ENCODE assay signal across 8 cellular contexts in genomic region chr11:57345555-57346151, GRCh38. TPM values are rescaled to one million over a fixed set of nuclear protein-coding genes. Genes with fewer than 3 reads are reported as not detected.
DNase-seq lines count a peak whose midpoint lies in the region; ATAC-seq, FAIRE-seq and TF ChIP-seq lines count a peak whose summit lies in the region.

No MANE protein-coding gene starts in this region.

- CTCF ChIA-PET in HEK293T (lab: Yijun Ruan, JAX): interaction anchor here (0.6 to 1.2 kb wide), 9 partner anchors 9 to 299 kb away, joined by 3 to 7 read pairs (median 4); no protein-coding TSS in a partner anchor

- H3K36me3 Mint-ChIP-seq in T-helper 2 cell treated with Interferon-gamma antibody and Interleukin-4, amounts not matched to agents 5 μg/mL and 100 μg/mL, for 36 hours (ENCODE audit: low read depth): no peaks in the 10 kb centered on the region
- H3K36me3 Mint-ChIP-seq in astrocyte (ENCODE audit: low read depth, unreplicated experiment): no peaks in the 10 kb centered on the region

- no peak for ATAC-seq in HG03378 (IDR thresholded peaks at IDR 0.05; ENCODE audit: unreplicated experiment)

- no peak overlapping the region for H3K4me3 Mint-ChIP-seq in T-helper 2 cell treated with Interferon-gamma antibody and Interleukin-4, amounts not matched to agents 5 μg/mL and 100 μg/mL, for 36 hours
- H3K4me3 Mint-ChIP-seq in astrocyte (ENCODE audit: unreplicated experiment): peak overlapping the region; percentile 67

- H3K27me3 ChIP-seq in astrocyte (ENCODE audit: insufficient read depth, low read length) (no peaks in the 10 kb centered on the region), spleen (replicated peaks in 1 of 7) (peaks cover 0 to 7% (median 0%) of the 10 kb centered on the region in 7 donors)

- POLR2A ChIA-PET in HEK293T (lab: Yijun Ruan, JAX): interaction anchor here (1.0 to 1.7 kb wide), 2 partner anchors 10 to 299 kb away, joined by 3 to 5 read pairs; partner anchors contain the start of gene SSRP1

- H3K4me2 ChIP-seq in astrocyte (ENCODE audit: low read length): no peak overlapping the region

- H3K4me3 ChIP-seq in astrocyte (ENCODE audit: insufficient read depth, low read depth, low read length) (no peak overlapping the region), spleen (no peak overlapping the region)

- DNase-seq in GM03348 (ENCODE audit: low spot score) (peak; percentile 89), HEK293T (ENCODE audit: extremely low spot score) (peak; percentile 77), NCI-H1105 treated with DMSO at 0.1 percent for 48 hours (lab: John Stamatoyannopoulos, UW) (peak; percentile 75), astrocyte (ENCODE audit: low read depth) (peak; percentile 18), hypothalamus (lab: John Stamatoyannopoulos, UW) (peak in 40 of 51 donors; percentile 6 to 75 (median 36)), spleen (peak; percentile 82)
- peak; percentile 44 for DNase-seq in T-helper 2 cell treated with Interferon-gamma antibody and Interleukin-4, amounts not matched to agents 5 μg/mL and 100 μg/mL, for 36 hours (ENCODE audit: low spot score)

- H3K27me3 Mint-ChIP-seq in T-helper 2 cell treated with Interferon-gamma antibody and Interleukin-4, amounts not matched to agents 5 μg/mL and 100 μg/mL, for 36 hours (ENCODE audit: low read depth): peaks cover 4% of the 10 kb centered on the region
- H3K27me3 Mint-ChIP-seq in astrocyte (ENCODE audit: low read depth, unreplicated experiment): peaks cover 24% of the 10 kb centered on the region

- H3K36me3 ChIP-seq in astrocyte (ENCODE audit: insufficient read depth, low read length): no peaks in the 10 kb centered on the region
- H3K36me3 ChIP-seq in spleen: no peaks in the 10 kb centered on the region

- no peak overlapping the region for H3K27ac Mint-ChIP-seq in T-helper 2 cell treated with Interferon-gamma antibody and Interleukin-4, amounts not matched to agents 5 μg/mL and 100 μg/mL, for 36 hours
- H3K27ac Mint-ChIP-seq in astrocyte (ENCODE audit: unreplicated experiment): peak overlapping the region; percentile 47

- H3K9me3 ChIP-seq in astrocyte (ENCODE audit: insufficient read depth, low read depth, low read length): peaks cover under 1% of the 10 kb centered on the region
- H3K9me3 ChIP-seq in spleen: no peaks in the 10 kb centered on the region

- 20 to 26% (median 23%) methylated on average over 11 of the region's 11 CpGs for WGBS in spleen, 5 donors

- FAIRE-seq in astrocyte (lab: Jason Lieb, UNC): no peak

- H4K20me1 ChIP-seq in astrocyte (ENCODE audit: insufficient read depth, low read length): no peaks in the 10 kb centered on the region

- H3K27ac ChIP-seq in astrocyte (ENCODE audit: low read depth, low read length) (no peak overlapping the region), spleen (no peak overlapping the region)

- H3K9me3 Mint-ChIP-seq in T-helper 2 cell treated with Interferon-gamma antibody and Interleukin-4, amounts not matched to agents 5 μg/mL and 100 μg/mL, for 36 hours: no peaks in the 10 kb centered on the region
- peaks cover 3% of the 10 kb centered on the region for H3K9me3 Mint-ChIP-seq in astrocyte (ENCODE audit: unreplicated experiment)

- TF ChIP-seq CTCF in astrocyte (IDR thresholded peaks at IDR 0.05; ENCODE audit: insufficient read depth, low read depth, low read length) (peak; percentile 59), spleen (IDR thresholded peaks at IDR 0.05 in 8 of 11, conservative IDR thresholded peaks at IDR 0.05 in 3 of 11) (peak; percentile 71 to 95 (median 87))

- peak overlapping the region; percentile 10 for H3K9ac ChIP-seq in astrocyte (ENCODE audit: low read length)

- no peaks in the 10 kb centered on the region for H3K79me2 ChIP-seq in astrocyte (ENCODE audit: insufficient read depth, low read length)

- peak overlapping the region; percentile 50 for H2AFZ ChIP-seq in astrocyte (ENCODE audit: low read depth, low read length)

- H3K4me1 ChIP-seq in astrocyte (ENCODE audit: insufficient read depth, low read length) (no peaks in the 10 kb centered on the region), spleen (peaks cover 0 to 15% (median 9%) of the 10 kb centered on the region in 6 donors)

- H3K4me1 Mint-ChIP-seq in T-helper 2 cell treated with Interferon-gamma antibody and Interleukin-4, amounts not matched to agents 5 μg/mL and 100 μg/mL, for 36 hours (ENCODE audit: low read depth): peaks cover 5% of the 10 kb centered on the region
- no peaks in the 10 kb centered on the region for H3K4me1 Mint-ChIP-seq in astrocyte (ENCODE audit: low read depth, unreplicated experiment)

- no peak for TF ChIP-seq POLR2A in spleen (IDR thresholded peaks at IDR 0.05)

- intact Hi-C loops in spleen (cut with DNase I; ENCODE audit: low total_unique reads): loop anchor here (10.0 kb wide), 1 partner anchor 299 kb away; the partner anchor contains the start of gene YPEL4

TF ChIP-seq in HEK293T, 16 proteins besides CTCF, POLR2A, EP300 and RAD21:
- TF ChIP-seq NFRKB (IDR thresholded peaks at IDR 0.05) (no peak), L3MBTL2 (conservative IDR thresholded peaks at IDR 0.05) (peak; percentile 81)

RNA-seq across cellular contexts. Expression of gene P2RX3, which starts 7.5 kb away (rescaled TPM):
- not detected in 2 replicates for total RNA-seq in astrocyte
- not detected for total RNA-seq in spleen
- not detected for polyA plus RNA-seq in spleen

RNA-seq across cellular contexts. Expression of gene SSRP1, which starts 10.0 kb away (rescaled TPM):
- total RNA-seq in astrocyte (76.9 and 79.5 TPM in 2 replicates), spleen (10 to 100 TPM; 41.9 to 67.1 (median 53.1) TPM)
- polyA plus RNA-seq in spleen: 10 to 100 TPM; 35.5 to 52.0 (median 42.6) TPM

RNA-seq across cellular contexts. Expression of gene TNKS1BP1, which starts 20.9 kb away (rescaled TPM):
- total RNA-seq in astrocyte: 149 and 161 TPM in 2 replicates
- 100 to 1,000 TPM in 1 of 7 donors, 10 to 100 TPM in 6; 30.5 to 126 (median 48.5) TPM for total RNA-seq in spleen
- polyA plus RNA-seq in spleen: 10 to 100 TPM; 19.8 to 51.6 (median 21.7) TPM

RNA-seq across cellular contexts. Expression of gene PRG3, which starts 35.3 kb away (rescaled TPM):
- total RNA-seq in astrocyte (not detected in 2 replicates), spleen (1 to 10 TPM in 5 of 7 donors, under 1 TPM in 1, not detected in 1; 0.58 to 5.1 (median 2.7) TPM)
- polyA plus RNA-seq in spleen: under 1 TPM; 0.36 to 0.83 (median 0.43) TPM

RNA-seq across cellular contexts. Expression of gene PRG2, which starts 44.8 kb away (rescaled TPM):
- total RNA-seq in astrocyte: not detected in 2 replicates
- 10 to 100 TPM in 1 of 7 donors, 1 to 10 TPM in 5, not detected in 1; 1.4 to 10.5 (median 4.5) TPM for total RNA-seq in spleen
- 1 to 10 TPM; 2.3 to 4.0 (median 2.5) TPM for polyA plus RNA-seq in spleen

Comparison
In these comparisons a context has a peak if more than half of its experiments do, and no peak if none do; other contexts are left out.
1. DNase-seq: peak in every context shown above with its lines; median percentile 89 in GM03348; 82 in spleen; 77 in HEK293T; 75 in NCI-H1105 treated with DMSO at 0.1 percent for 48 hours; 44 in T-helper 2 cell treated with Interferon-gamma antibody and Interleukin-4, amounts not matched to agents 5 μg/mL and 100 μg/mL, for 36 hours; 36 in hypothalamus; 18 in astrocyte.